Comparison of ENCODE assay signal across 8 cellular contexts in genomic region chr9:114434878-114435311, GRCh38. TPM values are rescaled to one million over a fixed set of nuclear protein-coding genes. Genes with fewer than 3 reads are reported as not detected.
DNase-seq lines count a peak whose midpoint lies in the region; ATAC-seq and TF ChIP-seq lines count a peak whose summit lies in the region.

No MANE protein-coding gene starts in this region.

- H3K27me3 ChIP-seq in IMR-90 (ENCODE audit: control insufficient read depth, insufficient read depth, low read length): peaks cover 13% of the 10 kb centered on the region

- no peak overlapping the region for H3K27ac Mint-ChIP-seq in progenitor cell of endocrine pancreas

- H3K4me2 ChIP-seq in IMR-90 (ENCODE audit: low read depth, low read length): no peak overlapping the region

- no peak overlapping the region for H3K56ac ChIP-seq in IMR-90 (ENCODE audit: extremely low read depth, insufficient read depth, low read length)

- CTCF ChIA-PET in IMR-90 (lab: Yijun Ruan, JAX): interaction anchor here (3.6 kb wide), 1 partner anchor 218 kb away, joined by 27 read pairs; no protein-coding TSS in a partner anchor

- H3K9ac ChIP-seq in IMR-90 (ENCODE audit: low read depth, low read length): no peak overlapping the region

- H3K4ac ChIP-seq in IMR-90 (ENCODE audit: low read depth, low read length): no peak overlapping the region

- no peak overlapping the region for H3K18ac ChIP-seq in IMR-90 (ENCODE audit: low read depth, low read length)

- no peak overlapping the region for H3K14ac ChIP-seq in IMR-90 (replicated peaks; ENCODE audit: low read depth, low read length)

- TF ChIP-seq RAD21 in IMR-90 (IDR thresholded peaks at IDR 0.05; ENCODE audit: low read length): peak; percentile 79

- peak; percentile 72 for DNase-seq in DMS79 treated with DMSO at 0.1 percent for 48 hours (lab: John Stamatoyannopoulos, UW)
- DNase-seq in DMS79 (lab: John Stamatoyannopoulos, UW): no peak
- DNase-seq in IMR-90: peak; percentile 37
- peak; percentile 49 for DNase-seq in RKO (ENCODE audit: low spot score)
- peak; percentile 38 for DNase-seq in fibroblast of mammary gland (ENCODE audit: low read depth)
- DNase-seq in progenitor cell of endocrine pancreas (ENCODE audit: low spot score, unreplicated experiment): no peak
- DNase-seq in T-helper 9 cell: no peak

- no peak overlapping the region for H3K27ac ChIP-seq in IMR-90 (ENCODE audit: insufficient read depth, low read length)

- H3K36me3 Mint-ChIP-seq in progenitor cell of endocrine pancreas (ENCODE audit: insufficient read depth): no peaks in the 10 kb centered on the region

- no peak overlapping the region for H2AK5ac ChIP-seq in IMR-90 (ENCODE audit: low read depth, low read length)

- no peak overlapping the region for H4K91ac ChIP-seq in IMR-90 (ENCODE audit: insufficient read depth, low read depth, low read length)

- H2AFZ ChIP-seq in IMR-90 (replicated peaks; ENCODE audit: low read length, poor library complexity): no peak overlapping the region

- no peak overlapping the region for H3K23ac ChIP-seq in IMR-90 (ENCODE audit: low read depth, low read length)

- H2BK15ac ChIP-seq in IMR-90 (ENCODE audit: low read depth, low read length): no peak overlapping the region

- WGBS in IMR-90 (ENCODE audit: extremely low coverage in 2 of 2, insufficient read length in 1 of 2), 2 experiments: 11% methylated on average over 3 of the region's 9 CpGs; no CpG with 5 or more reads in 1 of the 2 experiments

- in situ Hi-C loops in IMR-90 (cut with MboI; ENCODE audit: low sequenced_read_pairs): loop anchor here (10.0 to 25.0 kb wide), 2 partner anchors 210 to 1077 kb away; no protein-coding TSS in a partner anchor

- no peaks in the 10 kb centered on the region for H3K9me3 ChIP-seq in IMR-90 (ENCODE audit: control insufficient read depth, insufficient read depth, low read length)

- H2BK5ac ChIP-seq in IMR-90 (ENCODE audit: low read depth, low read length, poor library complexity, severe bottlenecking): no peak overlapping the region

- no peak overlapping the region for H2BK20ac ChIP-seq in IMR-90 (ENCODE audit: low read depth, low read length)

- no peaks in the 10 kb centered on the region for H3K4me1 ChIP-seq in IMR-90 (ENCODE audit: control insufficient read depth, insufficient read depth, low read length)

- no peak overlapping the region for H4K8ac ChIP-seq in IMR-90 (ENCODE audit: low read depth in 2 of 2, low read length in 2 of 2)

- H3K9me3 Mint-ChIP-seq in progenitor cell of endocrine pancreas (ENCODE audit: low read depth): no peaks in the 10 kb centered on the region

- BruUV-seq in IMR-90 (replicated peaks; lab: Mats Ljungman, UMichigan): no TSS peak

- no peaks in the 10 kb centered on the region for H3K79me1 ChIP-seq in IMR-90 (ENCODE audit: low read depth in 1 of 2, low read length in 2 of 2)

- ATAC-seq in IMR-90 (ENCODE audit: low read depth) (peak; percentile 91), GM21786 (IDR thresholded peaks at IDR 0.05; ENCODE audit: unreplicated experiment) (no peak)

- POLR2A ChIA-PET in IMR-90 (lab: Charles Lee; ENCODE audit: unreplicated experiment): no interaction called here

- no peaks in the 10 kb centered on the region for H3K9me1 ChIP-seq in IMR-90 (ENCODE audit: insufficient read depth, low read length)

- peaks cover 3% of the 10 kb centered on the region; the same call in 1 of the 2 replicates for H4K20me1 ChIP-seq in IMR-90 (ENCODE audit: insufficient read depth, low read length)

- H4K5ac ChIP-seq in IMR-90 (ENCODE audit: low read depth, low read length): no peak overlapping the region

- no peak overlapping the region for H2BK120ac ChIP-seq in IMR-90 (ENCODE audit: low read depth, low read length)

- no peaks in the 10 kb centered on the region for H3K4me1 Mint-ChIP-seq in progenitor cell of endocrine pancreas (ENCODE audit: low read depth)

- no peak for TF ChIP-seq POLR2A in IMR-90 (IDR thresholded peaks at IDR 0.05; ENCODE audit: low read depth, low read length)

- no peak overlapping the region for H3K4me3 Mint-ChIP-seq in progenitor cell of endocrine pancreas (ENCODE audit: low read depth)

- peak overlapping the region; percentile 48 for H2AK9ac ChIP-seq in IMR-90 (replicated peaks; ENCODE audit: low read depth, low read length, poor library complexity)

- no peaks in the 10 kb centered on the region for H3K36me3 ChIP-seq in IMR-90 (ENCODE audit: control insufficient read depth, insufficient read depth, low read length)

- peaks cover 1% of the 10 kb centered on the region for H3K27me3 Mint-ChIP-seq in progenitor cell of endocrine pancreas

- peak; percentile 69 for TF ChIP-seq CTCF in IMR-90 (conservative IDR thresholded peaks at IDR 0.05; ENCODE audit: low read depth, low read length)
- TF ChIP-seq CTCF in fibroblast of mammary gland (conservative IDR thresholded peaks at IDR 0.05; ENCODE audit: control insufficient read depth, insufficient read depth, low read depth, low read length): peak; percentile 65
- TF ChIP-seq CTCF in progenitor cell of endocrine pancreas (IDR thresholded peaks at IDR 0.05; ENCODE audit: unreplicated experiment): peak; percentile 65

- intact Hi-C loops in IMR-90 (cut with micrococcal nuclease): loop anchor here (1.0 to 10.0 kb wide), 3 partner anchors 218 to 580 kb away; no protein-coding TSS in a partner anchor

- H3K4me3 ChIP-seq in IMR-90 (ENCODE audit: insufficient read depth, low read depth, low read length) (no peak overlapping the region), fibroblast of mammary gland (ENCODE audit: control insufficient read depth, low read depth, low read length) (no peak overlapping the region)

- dilution Hi-C loops in IMR-90 (cut with HindIII; ENCODE audit: low sequenced_read_pairs, unreplicated experiment): no loop called here

TF ChIP-seq in IMR-90, 13 proteins besides CTCF, POLR2A, EP300 and RAD21:
- TF ChIP-seq MAFK (IDR thresholded peaks at IDR 0.05; ENCODE audit: low read depth, low read length) (no peak), NFE2L2 (IDR thresholded peaks at IDR 0.05; ENCODE audit: low read depth, low read length) (no peak), SMC3 (IDR thresholded peaks at IDR 0.05; ENCODE audit: low read depth, low read length) (peak; percentile 68), CHD1 (IDR thresholded peaks at IDR 0.05; ENCODE audit: low read depth, low read length) (no peak), RCOR1 (IDR thresholded peaks at IDR 0.05; ENCODE audit: insufficient replicate concordance, low read length) (no peak), USF2 (IDR thresholded peaks at IDR 0.05; ENCODE audit: low read depth, low read length) (no peak)

RNA-seq across cellular contexts. Expression of gene AKNA, which starts 47.1 kb away (rescaled TPM):
- total RNA-seq in IMR-90 (2012; rRNA removed) (2.7 and 2.8 TPM in 2 replicates), progenitor cell of endocrine pancreas (19.3 and 24.6 TPM in 2 replicates)
- polyA plus RNA-seq in IMR-90 (2012; rRNA removed): 7.2 and 7.3 TPM in 2 replicates
- polyA plus RNA-seq in IMR-90 (2012; cell fraction: cytosol; rRNA removed): 1.3 and 5.9 TPM in 2 replicates
- polyA plus RNA-seq in IMR-90 (2012; cell fraction: nucleus; rRNA removed; ENCODE audit: low replicate concordance): 23.5 and 29.0 TPM in 2 replicates

Comparison
In these comparisons a context has a peak if more than half of its experiments do, and no peak if none do; other contexts are left out.
1. DNase-seq: peak in DMS79 treated with DMSO at 0.1 percent for 48 hours (single experiment), IMR-90 (single experiment), RKO (single experiment) and fibroblast of mammary gland (single experiment); none in DMS79 (single experiment), progenitor cell of endocrine pancreas (single experiment) and T-helper 9 cell (single experiment).
2. Peak in every context shown above with its lines, with median percentiles within 50 percentile points of each other: CTCF ChIP-seq.